In the genomic region with DNA sequence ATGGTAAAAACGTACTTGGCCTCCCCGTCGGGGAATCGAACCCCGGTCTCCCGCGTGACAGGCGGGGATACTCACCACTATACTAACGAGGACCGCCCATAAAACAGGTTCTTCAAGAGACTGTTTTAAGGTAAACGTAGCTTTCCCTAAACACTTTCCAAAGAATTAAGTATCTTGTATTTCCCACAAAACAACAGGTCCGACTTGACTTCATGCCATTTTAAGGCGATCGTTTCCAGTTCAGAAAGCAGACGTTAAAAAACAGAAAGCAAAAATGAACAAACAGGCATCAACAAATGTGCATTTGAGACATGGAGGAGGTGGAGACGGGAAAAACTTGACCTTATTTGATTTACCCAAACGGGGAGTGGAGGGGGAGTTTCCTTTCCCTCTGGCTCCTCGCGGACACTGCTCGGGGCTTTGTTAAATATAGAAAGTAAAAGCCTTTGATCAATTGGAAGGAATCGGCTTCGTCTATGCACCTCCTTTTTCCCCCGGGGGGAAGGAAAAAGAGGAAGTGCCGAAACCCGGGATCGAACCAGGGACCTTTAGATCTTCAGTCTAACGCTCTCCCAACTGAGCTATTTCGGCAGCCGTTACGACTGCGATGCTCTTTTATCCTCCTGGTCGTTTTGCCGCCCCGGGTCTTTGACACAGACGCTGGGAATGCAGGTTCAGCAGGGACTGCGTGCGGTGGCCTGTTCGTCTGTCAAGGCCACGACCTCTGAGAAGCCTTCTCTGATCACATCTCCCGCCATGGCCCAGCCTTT, we compare ENCODE assay signal across 1 cellular context.
TF ChIP-seq lines count a peak whose summit lies in the region.

No MANE protein-coding gene starts in this region.

TF ChIP-seq in K562, 482 proteins besides CTCF, POLR2A, EP300 and RAD21 (continued from another document and continues in another):
- TF ChIP-seq, protein P1, sequence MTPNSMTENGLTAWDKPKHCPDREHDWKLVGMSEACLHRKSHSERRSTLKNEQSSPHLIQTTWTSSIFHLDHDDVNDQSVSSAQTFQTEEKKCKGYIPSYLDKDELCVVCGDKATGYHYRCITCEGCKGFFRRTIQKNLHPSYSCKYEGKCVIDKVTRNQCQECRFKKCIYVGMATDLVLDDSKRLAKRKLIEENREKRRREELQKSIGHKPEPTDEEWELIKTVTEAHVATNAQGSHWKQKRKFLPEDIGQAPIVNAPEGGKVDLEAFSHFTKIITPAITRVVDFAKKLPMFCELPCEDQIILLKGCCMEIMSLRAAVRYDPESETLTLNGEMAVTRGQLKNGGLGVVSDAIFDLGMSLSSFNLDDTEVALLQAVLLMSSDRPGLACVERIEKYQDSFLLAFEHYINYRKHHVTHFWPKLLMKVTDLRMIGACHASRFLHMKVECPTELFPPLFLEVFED (CRISPR knock-in tag; conservative IDR thresholded peaks at IDR 0.05), result no peak
- TF ChIP-seq, protein P2, sequence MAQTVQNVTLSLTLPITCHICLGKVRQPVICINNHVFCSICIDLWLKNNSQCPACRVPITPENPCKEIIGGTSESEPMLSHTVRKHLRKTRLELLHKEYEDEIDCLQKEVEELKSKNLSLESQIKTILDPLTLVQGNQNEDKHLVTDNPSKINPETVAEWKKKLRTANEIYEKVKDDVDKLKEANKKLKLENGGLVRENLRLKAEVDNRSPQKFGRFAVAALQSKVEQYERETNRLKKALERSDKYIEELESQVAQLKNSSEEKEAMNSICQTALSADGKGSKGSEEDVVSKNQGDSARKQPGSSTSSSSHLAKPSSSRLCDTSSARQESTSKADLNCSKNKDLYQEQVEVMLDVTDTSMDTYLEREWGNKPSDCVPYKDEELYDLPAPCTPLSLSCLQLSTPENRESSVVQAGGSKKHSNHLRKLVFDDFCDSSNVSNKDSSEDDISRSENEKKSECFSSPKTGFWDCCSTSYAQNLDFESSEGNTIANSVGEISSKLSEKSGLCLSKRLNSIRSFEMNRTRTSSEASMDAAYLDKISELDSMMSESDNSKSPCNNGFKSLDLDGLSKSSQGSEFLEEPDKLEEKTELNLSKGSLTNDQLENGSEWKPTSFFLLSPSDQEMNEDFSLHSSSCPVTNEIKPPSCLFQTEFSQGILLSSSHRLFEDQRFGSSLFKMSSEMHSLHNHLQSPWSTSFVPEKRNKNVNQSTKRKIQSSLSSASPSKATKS (CRISPR knock-in tag; IDR thresholded peaks at IDR 0.05), result no peak
- TF ChIP-seq ZNF584 (CRISPR knock-in tag; IDR thresholded peaks at IDR 0.05; ENCODE audit: low read depth), result no peak
- TF ChIP-seq, protein P3, sequence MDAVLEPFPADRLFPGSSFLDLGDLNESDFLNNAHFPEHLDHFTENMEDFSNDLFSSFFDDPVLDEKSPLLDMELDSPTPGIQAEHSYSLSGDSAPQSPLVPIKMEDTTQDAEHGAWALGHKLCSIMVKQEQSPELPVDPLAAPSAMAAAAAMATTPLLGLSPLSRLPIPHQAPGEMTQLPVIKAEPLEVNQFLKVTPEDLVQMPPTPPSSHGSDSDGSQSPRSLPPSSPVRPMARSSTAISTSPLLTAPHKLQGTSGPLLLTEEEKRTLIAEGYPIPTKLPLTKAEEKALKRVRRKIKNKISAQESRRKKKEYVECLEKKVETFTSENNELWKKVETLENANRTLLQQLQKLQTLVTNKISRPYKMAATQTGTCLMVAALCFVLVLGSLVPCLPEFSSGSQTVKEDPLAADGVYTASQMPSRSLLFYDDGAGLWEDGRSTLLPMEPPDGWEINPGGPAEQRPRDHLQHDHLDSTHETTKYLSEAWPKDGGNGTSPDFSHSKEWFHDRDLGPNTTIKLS (IDR thresholded peaks at IDR 0.05; ENCODE audit: borderline replicate concordance, low read depth), result 0 out of 2 replicates have a peak, but pooled peaks have one; percentile 23
- TF ChIP-seq, protein P4, sequence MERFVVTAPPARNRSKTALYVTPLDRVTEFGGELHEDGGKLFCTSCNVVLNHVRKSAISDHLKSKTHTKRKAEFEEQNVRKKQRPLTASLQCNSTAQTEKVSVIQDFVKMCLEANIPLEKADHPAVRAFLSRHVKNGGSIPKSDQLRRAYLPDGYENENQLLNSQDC (CRISPR knock-in tag; IDR thresholded peaks at IDR 0.05), result no peak
- TF ChIP-seq, protein P5, sequence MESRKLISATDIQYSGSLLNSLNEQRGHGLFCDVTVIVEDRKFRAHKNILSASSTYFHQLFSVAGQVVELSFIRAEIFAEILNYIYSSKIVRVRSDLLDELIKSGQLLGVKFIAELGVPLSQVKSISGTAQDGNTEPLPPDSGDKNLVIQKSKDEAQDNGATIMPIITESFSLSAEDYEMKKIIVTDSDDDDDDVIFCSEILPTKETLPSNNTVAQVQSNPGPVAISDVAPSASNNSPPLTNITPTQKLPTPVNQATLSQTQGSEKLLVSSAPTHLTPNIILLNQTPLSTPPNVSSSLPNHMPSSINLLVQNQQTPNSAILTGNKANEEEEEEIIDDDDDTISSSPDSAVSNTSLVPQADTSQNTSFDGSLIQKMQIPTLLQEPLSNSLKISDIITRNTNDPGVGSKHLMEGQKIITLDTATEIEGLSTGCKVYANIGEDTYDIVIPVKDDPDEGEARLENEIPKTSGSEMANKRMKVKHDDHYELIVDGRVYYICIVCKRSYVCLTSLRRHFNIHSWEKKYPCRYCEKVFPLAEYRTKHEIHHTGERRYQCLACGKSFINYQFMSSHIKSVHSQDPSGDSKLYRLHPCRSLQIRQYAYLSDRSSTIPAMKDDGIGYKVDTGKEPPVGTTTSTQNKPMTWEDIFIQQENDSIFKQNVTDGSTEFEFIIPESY (CRISPR knock-in tag; IDR thresholded peaks at IDR 0.05), result no peak
- TF ChIP-seq NR3C1 (CRISPR knock-in tag; IDR thresholded peaks at IDR 0.05), result no peak
- TF ChIP-seq SMARCC2 (IDR thresholded peaks at IDR 0.05; ENCODE audit: low read depth), result no peak
- no peak for TF ChIP-seq ZNF224 (CRISPR knock-in tag; IDR thresholded peaks at IDR 0.05)
- TF ChIP-seq ZEB2 (IDR thresholded peaks at IDR 0.05), result no peak
- TF ChIP-seq CBX2 (IDR thresholded peaks at IDR 0.05; ENCODE audit: insufficient read depth, low read length, poor library complexity, severe bottlenecking), result no peak
- TF ChIP-seq RBFOX2 (IDR thresholded peaks at IDR 0.05; ENCODE audit: low read depth, low read length), result no peak
- no peak for TF ChIP-seq KLF16 (IDR thresholded peaks at IDR 0.05)
- TF ChIP-seq ZNF146 (CRISPR knock-in tag; IDR thresholded peaks at IDR 0.05; ENCODE audit: unreplicated experiment), result no peak
- TF ChIP-seq MAFF (IDR thresholded peaks at IDR 0.05; ENCODE audit: low read length), result no peak
- no peak for TF ChIP-seq KLF10 (CRISPR knock-in tag; IDR thresholded peaks at IDR 0.05)
- TF ChIP-seq ZNF354B (CRISPR knock-in tag; IDR thresholded peaks at IDR 0.05), result no peak
- no peak for TF ChIP-seq FUS (optimal IDR thresholded peaks at IDR 0.05; ENCODE audit: low read depth, low read length)
- TF ChIP-seq RNF2 (IDR thresholded peaks at IDR 0.05), result peak; percentile 43; the same call in 1 of the 2 replicates
- no peak for TF ChIP-seq ZSCAN32 (CRISPR knock-in tag; IDR thresholded peaks at IDR 0.05)
- TF ChIP-seq, protein P6, sequence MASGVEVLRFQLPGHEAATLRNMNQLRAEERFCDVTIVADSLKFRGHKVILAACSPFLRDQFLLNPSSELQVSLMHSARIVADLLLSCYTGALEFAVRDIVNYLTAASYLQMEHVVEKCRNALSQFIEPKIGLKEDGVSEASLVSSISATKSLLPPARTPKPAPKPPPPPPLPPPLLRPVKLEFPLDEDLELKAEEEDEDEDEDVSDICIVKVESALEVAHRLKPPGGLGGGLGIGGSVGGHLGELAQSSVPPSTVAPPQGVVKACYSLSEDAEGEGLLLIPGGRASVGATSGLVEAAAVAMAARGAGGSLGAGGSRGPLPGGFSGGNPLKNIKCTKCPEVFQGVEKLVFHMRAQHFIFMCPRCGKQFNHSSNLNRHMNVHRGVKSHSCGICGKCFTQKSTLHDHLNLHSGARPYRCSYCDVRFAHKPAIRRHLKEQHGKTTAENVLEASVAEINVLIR (CRISPR knock-in tag; IDR thresholded peaks at IDR 0.05), result no peak
- no peak for TF ChIP-seq PHF20 (IDR thresholded peaks at IDR 0.05; ENCODE audit: partially characterized antibody)
- TF ChIP-seq ARID1B (IDR thresholded peaks at IDR 0.05), result peak; percentile 9; the same call in 1 of the 2 replicates
- TF ChIP-seq PTTG1 (tag; IDR thresholded peaks at IDR 0.05; ENCODE audit: low read depth), result no peak
- TF ChIP-seq ZZZ3 (IDR thresholded peaks at IDR 0.05), result no peak
- TF ChIP-seq XRCC4 (IDR thresholded peaks at IDR 0.05; ENCODE audit: extremely low read depth, insufficient read depth, insufficient read length), result no peak
- no peak for TF ChIP-seq PHTF2 (CRISPR knock-in tag; IDR thresholded peaks at IDR 0.05)
- TF ChIP-seq BCL6 (CRISPR knock-in tag; IDR thresholded peaks at IDR 0.05), result no peak
- TF ChIP-seq ZNF217 (CRISPR knock-in tag; IDR thresholded peaks at IDR 0.05), result no peak
- no peak for TF ChIP-seq CCNT2 (IDR thresholded peaks at IDR 0.05; ENCODE audit: borderline replicate concordance, extremely low read depth, insufficient read length, low read depth, low read length)
- peak; percentile 85 for TF ChIP-seq ZNF764 (CRISPR knock-in tag; IDR thresholded peaks at IDR 0.05; ENCODE audit: low read depth)
- TF ChIP-seq ZNF699 (CRISPR knock-in tag; IDR thresholded peaks at IDR 0.05; ENCODE audit: insufficient replicate concordance), result no peak
- 0 out of 2 replicates have a peak, but pooled peaks have one; percentile 13 for TF ChIP-seq RAD51 (IDR thresholded peaks at IDR 0.05; ENCODE audit: borderline replicate concordance, low read depth)
- TF ChIP-seq TCF7L2 (IDR thresholded peaks at IDR 0.05; ENCODE audit: low read depth, low read length), result no peak
- no peak for TF ChIP-seq SAFB (IDR thresholded peaks at IDR 0.05; ENCODE audit: borderline replicate concordance, low read depth, low read length)
- no peak for TF ChIP-seq ZNF197 (CRISPR knock-in tag; IDR thresholded peaks at IDR 0.05; ENCODE audit: low read depth)
- no peak for TF ChIP-seq KHSRP (IDR thresholded peaks at IDR 0.05)
- TF ChIP-seq HMG20A (CRISPR knock-in tag; conservative IDR thresholded peaks at IDR 0.05), result no peak
- TF ChIP-seq ZNF174 (CRISPR knock-in tag; IDR thresholded peaks at IDR 0.05), result no peak
- TF ChIP-seq ZNF41 (CRISPR knock-in tag; conservative IDR thresholded peaks at IDR 0.05), result no peak
- TF ChIP-seq CHD2 (IDR thresholded peaks at IDR 0.05; ENCODE audit: low read depth, low read length), result peak; percentile 35; the same call in 1 of the 2 replicates
- TF ChIP-seq, protein P7, sequence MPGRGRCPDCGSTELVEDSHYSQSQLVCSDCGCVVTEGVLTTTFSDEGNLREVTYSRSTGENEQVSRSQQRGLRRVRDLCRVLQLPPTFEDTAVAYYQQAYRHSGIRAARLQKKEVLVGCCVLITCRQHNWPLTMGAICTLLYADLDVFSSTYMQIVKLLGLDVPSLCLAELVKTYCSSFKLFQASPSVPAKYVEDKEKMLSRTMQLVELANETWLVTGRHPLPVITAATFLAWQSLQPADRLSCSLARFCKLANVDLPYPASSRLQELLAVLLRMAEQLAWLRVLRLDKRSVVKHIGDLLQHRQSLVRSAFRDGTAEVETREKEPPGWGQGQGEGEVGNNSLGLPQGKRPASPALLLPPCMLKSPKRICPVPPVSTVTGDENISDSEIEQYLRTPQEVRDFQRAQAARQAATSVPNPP (IDR thresholded peaks at IDR 0.05; ENCODE audit: borderline replicate concordance, insufficient read depth, insufficient read length), result no peak
- TF ChIP-seq ILK (tag; IDR thresholded peaks at IDR 0.05; ENCODE audit: borderline replicate concordance, low read depth), result no peak
- TF ChIP-seq, protein P8, sequence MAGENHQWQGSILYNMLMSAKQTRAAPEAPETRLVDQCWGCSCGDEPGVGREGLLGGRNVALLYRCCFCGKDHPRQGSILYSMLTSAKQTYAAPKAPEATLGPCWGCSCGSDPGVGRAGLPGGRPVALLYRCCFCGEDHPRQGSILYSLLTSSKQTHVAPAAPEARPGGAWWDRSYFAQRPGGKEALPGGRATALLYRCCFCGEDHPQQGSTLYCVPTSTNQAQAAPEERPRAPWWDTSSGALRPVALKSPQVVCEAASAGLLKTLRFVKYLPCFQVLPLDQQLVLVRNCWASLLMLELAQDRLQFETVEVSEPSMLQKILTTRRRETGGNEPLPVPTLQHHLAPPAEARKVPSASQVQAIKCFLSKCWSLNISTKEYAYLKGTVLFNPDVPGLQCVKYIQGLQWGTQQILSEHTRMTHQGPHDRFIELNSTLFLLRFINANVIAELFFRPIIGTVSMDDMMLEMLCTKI (IDR thresholded peaks at IDR 0.05; ENCODE audit: partially characterized antibody), result no peak
- no peak for TF ChIP-seq ZNF696 (CRISPR knock-in tag; conservative IDR thresholded peaks at IDR 0.05)
- peak; percentile 46; the same call in 1 of the 2 replicates for TF ChIP-seq XRCC5 (IDR thresholded peaks at IDR 0.05; ENCODE audit: low read depth, low read length)
- no peak for TF ChIP-seq ZNF232 (CRISPR knock-in tag; IDR thresholded peaks at IDR 0.05)
- peak in 1 of 2 experiments; percentile 55; a peak in 2 of 4 replicates for TF ChIP-seq FOXK2 (conservative IDR thresholded peaks at IDR 0.05 in 1 of 2, IDR thresholded peaks at IDR 0.05 in 1 of 2; ENCODE audit: low read depth in 2 of 2)
- no peak for TF ChIP-seq HSF4 (CRISPR knock-in tag; IDR thresholded peaks at IDR 0.05; ENCODE audit: borderline replicate concordance)
- TF ChIP-seq, protein P9, sequence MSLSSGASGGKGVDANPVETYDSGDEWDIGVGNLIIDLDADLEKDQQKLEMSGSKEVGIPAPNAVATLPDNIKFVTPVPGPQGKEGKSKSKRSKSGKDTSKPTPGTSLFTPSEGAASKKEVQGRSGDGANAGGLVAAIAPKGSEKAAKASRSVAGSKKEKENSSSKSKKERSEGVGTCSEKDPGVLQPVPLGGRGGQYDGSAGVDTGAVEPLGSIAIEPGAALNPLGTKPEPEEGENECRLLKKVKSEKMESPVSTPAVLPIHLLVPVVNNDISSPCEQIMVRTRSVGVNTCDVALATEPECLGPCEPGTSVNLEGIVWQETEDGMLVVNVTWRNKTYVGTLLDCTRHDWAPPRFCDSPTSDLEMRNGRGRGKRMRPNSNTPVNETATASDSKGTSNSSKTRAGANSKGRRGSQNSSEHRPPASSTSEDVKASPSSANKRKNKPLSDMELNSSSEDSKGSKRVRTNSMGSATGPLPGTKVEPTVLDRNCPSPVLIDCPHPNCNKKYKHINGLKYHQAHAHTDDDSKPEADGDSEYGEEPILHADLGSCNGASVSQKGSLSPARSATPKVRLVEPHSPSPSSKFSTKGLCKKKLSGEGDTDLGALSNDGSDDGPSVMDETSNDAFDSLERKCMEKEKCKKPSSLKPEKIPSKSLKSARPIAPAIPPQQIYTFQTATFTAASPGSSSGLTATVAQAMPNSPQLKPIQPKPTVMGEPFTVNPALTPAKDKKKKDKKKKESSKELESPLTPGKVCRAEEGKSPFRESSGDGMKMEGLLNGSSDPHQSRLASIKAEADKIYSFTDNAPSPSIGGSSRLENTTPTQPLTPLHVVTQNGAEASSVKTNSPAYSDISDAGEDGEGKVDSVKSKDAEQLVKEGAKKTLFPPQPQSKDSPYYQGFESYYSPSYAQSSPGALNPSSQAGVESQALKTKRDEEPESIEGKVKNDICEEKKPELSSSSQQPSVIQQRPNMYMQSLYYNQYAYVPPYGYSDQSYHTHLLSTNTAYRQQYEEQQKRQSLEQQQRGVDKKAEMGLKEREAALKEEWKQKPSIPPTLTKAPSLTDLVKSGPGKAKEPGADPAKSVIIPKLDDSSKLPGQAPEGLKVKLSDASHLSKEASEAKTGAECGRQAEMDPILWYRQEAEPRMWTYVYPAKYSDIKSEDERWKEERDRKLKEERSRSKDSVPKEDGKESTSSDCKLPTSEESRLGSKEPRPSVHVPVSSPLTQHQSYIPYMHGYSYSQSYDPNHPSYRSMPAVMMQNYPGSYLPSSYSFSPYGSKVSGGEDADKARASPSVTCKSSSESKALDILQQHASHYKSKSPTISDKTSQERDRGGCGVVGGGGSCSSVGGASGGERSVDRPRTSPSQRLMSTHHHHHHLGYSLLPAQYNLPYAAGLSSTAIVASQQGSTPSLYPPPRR (CRISPR knock-in tag; IDR thresholded peaks at IDR 0.05; ENCODE audit: borderline replicate concordance), result peak; percentile 81; the same call in 1 of the 2 replicates
- no peak for TF ChIP-seq ADNP (tag; IDR thresholded peaks at IDR 0.05)
